15 cellular contexts compared by ENCODE assay signal in the genomic region with DNA sequence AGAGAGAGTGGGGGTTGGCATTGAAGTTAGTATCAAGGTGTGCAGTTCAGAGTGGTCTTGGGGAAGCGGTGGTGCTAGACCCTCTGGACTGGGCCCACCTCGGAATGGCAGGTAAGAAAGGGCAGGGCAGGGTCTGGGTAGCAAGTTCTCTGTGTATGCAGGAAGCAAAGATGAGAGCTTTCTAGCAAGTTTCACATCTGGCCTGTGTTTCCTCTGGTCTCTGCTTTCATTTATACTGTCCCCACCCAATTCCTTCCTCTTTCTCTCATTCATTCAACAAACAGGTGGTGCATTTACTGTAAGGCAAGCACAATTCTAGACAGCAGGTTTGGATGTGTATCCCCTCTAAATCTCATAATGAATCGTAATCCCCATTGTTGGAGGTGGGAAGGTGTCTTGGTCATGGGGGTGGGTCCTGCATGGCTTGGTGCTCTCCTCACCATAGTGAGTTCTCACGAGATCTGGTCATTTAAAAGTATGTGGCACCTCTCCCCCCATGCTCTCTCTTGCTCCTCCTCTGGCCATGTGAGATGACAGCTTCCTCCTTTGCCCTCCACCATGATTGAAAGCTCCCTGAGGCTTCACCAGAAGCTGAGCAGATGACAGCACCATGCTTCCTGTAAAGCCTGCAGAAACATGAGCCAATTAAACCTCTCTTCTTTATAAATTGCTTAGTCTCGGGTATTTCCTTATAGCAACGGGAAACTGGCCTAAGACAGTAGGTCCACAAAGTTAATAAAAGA. TPM values are rescaled to one million over a fixed set of nuclear protein-coding genes. Genes with fewer than 3 reads are reported as not detected.
A peak's percentile ranks its signal among the peaks of the same experiment; 100 is the strongest.
DNase-seq lines count a peak whose midpoint lies in the region; ATAC-seq, FAIRE-seq and TF ChIP-seq lines count a peak whose summit lies in the region.
"Had no signal": no experiment of that assay in that cellular context is flagged by ENCODE, and none has a peak within 500 bp of the region (broad histone marks: within the 10 kb centered on the region; RNA-seq: fewer than 3 reads in every experiment).

No MANE protein-coding gene starts in this region.

- ATAC-seq in naive thymus-derived CD4-positive, alpha-beta T cell, result no peak
- ATAC-seq in GM18868 (IDR thresholded peaks at IDR 0.05; ENCODE audit: unreplicated experiment), result no peak

- no peaks in the 10 kb centered on the region for H3K36me3 ChIP-seq in BLaER1 treated with 17β-estradiol and CSF1 and Interleukin-3, amounts not matched to agents 10 nM and 100 nM
- no peaks in the 10 kb centered on the region for H3K36me3 ChIP-seq in adrenal gland (replicated peaks in 1 of 2)
- H3K36me3 ChIP-seq in naive thymus-derived CD4-positive, alpha-beta T cell (ENCODE audit: control insufficient read depth in 2 of 3, insufficient read depth in 3 of 3, low read length in 3 of 3), result no peaks in the 10 kb centered on the region
- H3K36me3 ChIP-seq in HAP-1 (replicated peaks), result no peaks in the 10 kb centered on the region
- H3K36me3 ChIP-seq: thyroid gland had no signal

- no peak overlapping the region; a peak in 1 of 20 replicates for H3K4me3 ChIP-seq in BLaER1 treated with 17β-estradiol and CSF1 and Interleukin-3, amounts not matched to agents 10 nM and 100 nM
- H3K4me3 ChIP-seq in adrenal gland, result no peak overlapping the region
- peak overlapping the region; percentile 6 for H3K4me3 ChIP-seq in naive thymus-derived CD4-positive, alpha-beta T cell (ENCODE audit: low read length)
- H3K4me3 ChIP-seq in HAP-1, result no peak overlapping the region
- H3K4me3 ChIP-seq: GM23248, thyroid gland had no signal

- no peaks in the 10 kb centered on the region for H4K20me1 ChIP-seq in BLaER1 treated with 17β-estradiol and CSF1 and Interleukin-3, amounts not matched to agents 10 nM and 100 nM

- TF ChIP-seq CTCF in adrenal gland (IDR thresholded peaks at IDR 0.05), result no peak

- peaks cover 47 to 76% (median 51%) of the 10 kb centered on the region in 7 donors for H3K4me1 Mint-ChIP-seq in naive thymus-derived CD4-positive, alpha-beta T cell

- POLR2A ChIA-PET in naive thymus-derived CD4-positive, alpha-beta T cell (lab: Charles Lee), result interaction anchor here (0.7 to 20.6 kb wide), 10 partner anchors 19 to 262 kb away, joined by 3 to 636 read pairs (median 3); partner anchors contain the start of genes COX7A2L and EML4

- peaks cover 0 to 11% (median 6%) of the 10 kb centered on the region in 11 experiments; a peak in 11 of 22 replicates for H3K9me3 ChIP-seq in BLaER1 treated with 17β-estradiol and CSF1 and Interleukin-3, amounts not matched to agents 10 nM and 100 nM (replicated peaks in 1 of 11)
- H3K9me3 ChIP-seq in adrenal gland (replicated peaks in 1 of 3) (no peaks in the 10 kb centered on the region), HAP-1 (0 out of 2 replicates have a peak, but pooled peaks cover 4% of the 10 kb centered on the region)
- H3K9me3 ChIP-seq in naive thymus-derived CD4-positive, alpha-beta T cell (ENCODE audit: control insufficient read depth in 2 of 3, low read length in 3 of 3), result no peaks in the 10 kb centered on the region
- H3K9me3 ChIP-seq: thyroid gland had no signal

- peaks cover 0 to 10% (median 4%) of the 10 kb centered on the region in 11 experiments; a peak in 5 of 22 replicates for H3K27me3 ChIP-seq in BLaER1 treated with 17β-estradiol and CSF1 and Interleukin-3, amounts not matched to agents 10 nM and 100 nM
- H3K27me3 ChIP-seq in adrenal gland (no peaks in the 10 kb centered on the region), HAP-1 (ENCODE audit: low read depth) (peaks cover under 1% of the 10 kb centered on the region; the same call in 1 of the 2 replicates)
- H3K27me3 ChIP-seq in naive thymus-derived CD4-positive, alpha-beta T cell (ENCODE audit: control insufficient read depth in 2 of 2, insufficient read depth in 2 of 2, low read length in 2 of 2), result no peaks in the 10 kb centered on the region
- H3K27me3 ChIP-seq: thyroid gland had no signal

- H3K4me1 ChIP-seq in BLaER1 treated with 17β-estradiol and CSF1 and Interleukin-3, amounts not matched to agents 10 nM and 100 nM, result peaks cover 55 to 86% (median 77%) of the 10 kb centered on the region in 10 experiments
- H3K4me1 ChIP-seq in adrenal gland (replicated peaks in 1 of 2) (peaks cover 19 to 31% of the 10 kb centered on the region in 2 donors), HAP-1 (no peaks in the 10 kb centered on the region)
- H3K4me1 ChIP-seq in naive thymus-derived CD4-positive, alpha-beta T cell (ENCODE audit: control insufficient read depth in 2 of 2, insufficient read depth in 2 of 2, low read length in 2 of 2), result peaks cover 54 to 67% of the 10 kb centered on the region in 2 donors

- peak; percentile 9 for FAIRE-seq in GM12892 (lab: Jason Lieb, UNC)
- FAIRE-seq: GM18507 had no signal

- H3K27me3 Mint-ChIP-seq in naive thymus-derived CD4-positive, alpha-beta T cell, result peaks cover 0 to 3% (median 0%) of the 10 kb centered on the region in 5 donors

- peak overlapping the region; percentile 42 to 77 (median 62) for H3K4me3 Mint-ChIP-seq in naive thymus-derived CD4-positive, alpha-beta T cell

- H3K4me2 ChIP-seq in BLaER1 treated with 17β-estradiol and CSF1 and Interleukin-3, amounts not matched to agents 10 nM and 100 nM, result peak overlapping the region; percentile 50 to 95 (median 72)

- CTCF ChIA-PET in naive thymus-derived CD4-positive, alpha-beta T cell (lab: Charles Lee), result interaction anchor here (0.6 to 3.6 kb wide), 13 partner anchors 26 to 116 kb away, joined by 3 to 14 read pairs (median 4); no protein-coding TSS in a partner anchor

- peaks cover 0 to 16% (median 6%) of the 10 kb centered on the region in 11 donors for H3K9me3 Mint-ChIP-seq in naive thymus-derived CD4-positive, alpha-beta T cell

- 89 to 97% (median 92%) methylated on average over 6 of the region's 6 CpGs for WGBS in adrenal gland, 4 donors

- H3K27ac Mint-ChIP-seq in naive thymus-derived CD4-positive, alpha-beta T cell, result peak overlapping the region; percentile 66 to 97 (median 91)
- H3K27ac Mint-ChIP-seq: brain had no signal

- DNase-seq in GM12892 (ENCODE audit: insufficient read length), result no peak
- DNase-seq in adrenal gland, result peak in 1 of 7 donors; percentile 39
- DNase-seq in naive thymus-derived CD4-positive, alpha-beta T cell, result peak in 2 of 9 donors; percentile 31 to 37
- no peak for DNase-seq in ureter (ENCODE audit: low spot score)
- no peak for DNase-seq in NCI-H774 (lab: John Stamatoyannopoulos, UW)
- DNase-seq in HAP-1 (ENCODE audit: low spot score in 2 of 2), result no peak
- DNase-seq: activated CD4-positive, alpha-beta T cell treated with anti-CD3 and anti-CD28 coated beads for 4 hours; GM23248; NCI-H1436; thyroid gland had no signal

- intact Hi-C loops in adrenal gland (cut with DNase I), result loop anchor here (5.0 to 10.0 kb wide), 6 partner anchors 75 to 255 kb away; no protein-coding TSS in a partner anchor
- intact Hi-C loops in naive thymus-derived CD4-positive, alpha-beta T cell (cut with micrococcal nuclease), result loop anchor here (5.0 to 10.0 kb wide), 7 partner anchors 218 to 1035 kb away; partner anchors contain the start of gene KCNG3 (in 2 of the 2)

- in situ Hi-C loops in HAP-1 (cut with MboI; ENCODE audit: low sequenced_read_pairs), result loop anchor here (10.0 kb wide), 2 partner anchors 135 to 235 kb away; no protein-coding TSS in a partner anchor

- H3K9ac ChIP-seq in BLaER1 treated with 17β-estradiol and CSF1 and Interleukin-3, amounts not matched to agents 10 nM and 100 nM, result peak overlapping the region in 6 of 11 experiments; percentile 32 to 83 (median 74); a peak in 8 of 22 replicates

- H3K27ac ChIP-seq in BLaER1 treated with 17β-estradiol and CSF1 and Interleukin-3, amounts not matched to agents 10 nM and 100 nM, result peak overlapping the region in 6 of 11 experiments; percentile 64 to 92 (median 85); a peak in 11 of 22 replicates
- H3K27ac ChIP-seq in adrenal gland, result peak overlapping the region in 4 of 5 donors; percentile 63 to 91 (median 74)
- peak overlapping the region; percentile 95 for H3K27ac ChIP-seq in naive thymus-derived CD4-positive, alpha-beta T cell (ENCODE audit: low read depth, low read length)
- H3K27ac ChIP-seq: GM23248 had no signal

- TF ChIP-seq POLR2A in GM12892 (IDR thresholded peaks at IDR 0.05; ENCODE audit: low read depth, low read length), result no peak
- TF ChIP-seq POLR2A in adrenal gland (IDR thresholded peaks at IDR 0.05), result no peak

- H3K36me3 Mint-ChIP-seq in naive thymus-derived CD4-positive, alpha-beta T cell, result peaks cover 0 to 15% (median 0%) of the 10 kb centered on the region in 5 donors
- H3K36me3 Mint-ChIP-seq: brain had no signal

RNA-seq across cellular contexts. Expression of gene PKDCC, which starts 51.8 kb away (rescaled TPM):
- polyA plus RNA-seq in GM12892 (2012; ENCODE audit: missing spikeins), result 1.8 TPM
- total RNA-seq in adrenal gland, result 10 to 100 TPM; 29.7 to 74.7 (median 46.9) TPM
- 100 to 1,000 TPM in 1 of 3 donors, 10 to 100 TPM in 2; 47.5 to 170 (median 90.4) TPM for polyA plus RNA-seq in adrenal gland
- total RNA-seq in naive thymus-derived CD4-positive, alpha-beta T cell, result not detected
- polyA plus RNA-seq in naive thymus-derived CD4-positive, alpha-beta T cell, result not detected
- total RNA-seq in ureter, result 60.4 TPM
- total RNA-seq: mononuclear cell had no signal

Comparison
In these comparisons a context has a peak if more than half of its experiments do, and no peak if none do; other contexts are left out.
1. RNA of gene PKDCC, which starts 51.8 kb away (total RNA-seq): 60.4 TPM in ureter (single experiment) and 29.7 to 74.7 TPM in adrenal gland; not detected in naive thymus-derived CD4-positive, alpha-beta T cell; every median in the first group is over 10 times any median in the second.
2. Peak in every context shown above with its lines, with median percentiles within 50 percentile points of each other: H3K27ac ChIP-seq.